Comparison of ENCODE assay signal across 1 cellular context in genomic region chr6:34696189-34696738, GRCh38.
TF ChIP-seq lines count a peak whose summit lies in the region.

No MANE protein-coding gene starts in this region.

TF ChIP-seq in HepG2, 621 proteins besides CTCF, POLR2A, EP300 and RAD21 (continued from another document and continues in another):
- TF ChIP-seq ZNF687 (CRISPR knock-in tag; IDR thresholded peaks at IDR 0.05) (peak; percentile 85), ELF1 (CRISPR knock-in tag; IDR thresholded peaks at IDR 0.05) (peak; percentile 39; the same call in 1 of the 2 replicates), XRCC5 (optimal IDR thresholded peaks at IDR 0.05; ENCODE audit: low read length) (peak; percentile 10), TIGD3 (CRISPR knock-in tag; IDR thresholded peaks at IDR 0.05; ENCODE audit: borderline replicate concordance) (no peak), SOX6 (IDR thresholded peaks at IDR 0.05) (no peak), SOX6 (CRISPR knock-in tag; IDR thresholded peaks at IDR 0.05) (no peak; the same call in 1 of the 2 replicates), MEIS2 (CRISPR knock-in tag; IDR thresholded peaks at IDR 0.05) (peak; percentile 19; the same call in 1 of the 2 replicates), ZNF703 (CRISPR knock-in tag; IDR thresholded peaks at IDR 0.05; ENCODE audit: borderline replicate concordance) (no peak), HDAC1 (CRISPR knock-in tag; IDR thresholded peaks at IDR 0.05) (peak; percentile 44), ZSCAN30 (CRISPR knock-in tag; IDR thresholded peaks at IDR 0.05) (peak; percentile 90), ZNF550 (CRISPR knock-in tag; IDR thresholded peaks at IDR 0.05; ENCODE audit: borderline replicate concordance) (0 out of 2 replicates have a peak, but pooled peaks have one; percentile 18), ZFP41 (CRISPR knock-in tag; IDR thresholded peaks at IDR 0.05; ENCODE audit: borderline replicate concordance) (0 out of 2 replicates have a peak, but pooled peaks have one; percentile 30), ZNF609 (CRISPR knock-in tag; IDR thresholded peaks at IDR 0.05; ENCODE audit: borderline replicate concordance) (no peak), ZNF737 (CRISPR knock-in tag; IDR thresholded peaks at IDR 0.05; ENCODE audit: borderline replicate concordance) (0 out of 2 replicates have a peak, but pooled peaks have one; percentile 81), ZNF766 (CRISPR knock-in tag; IDR thresholded peaks at IDR 0.05; ENCODE audit: borderline replicate concordance) (no peak), KDM4B (CRISPR knock-in tag; IDR thresholded peaks at IDR 0.05) (no peak), HOXA5 (CRISPR knock-in tag; IDR thresholded peaks at IDR 0.05) (peak; percentile 93), NFKB2 (CRISPR knock-in tag; IDR thresholded peaks at IDR 0.05; ENCODE audit: borderline replicate concordance) (peak; percentile 29; the same call in 1 of the 2 replicates), ZNF432 (CRISPR knock-in tag; IDR thresholded peaks at IDR 0.05; ENCODE audit: borderline replicate concordance) (no peak), ZNF101 (CRISPR knock-in tag; IDR thresholded peaks at IDR 0.05; ENCODE audit: borderline replicate concordance, low read depth) (no peak), CEBPB (IDR thresholded peaks at IDR 0.05; ENCODE audit: borderline replicate concordance, low read depth, low read length) (no peak), MBD4 (IDR thresholded peaks at IDR 0.05; ENCODE audit: borderline replicate concordance, low read length) (no peak), ZHX1 (CRISPR knock-in tag; IDR thresholded peaks at IDR 0.05; ENCODE audit: low read depth) (no peak), ZNF121 (CRISPR knock-in tag; IDR thresholded peaks at IDR 0.05) (0 out of 2 replicates have a peak, but pooled peaks have one; percentile 22), ZNF777 (CRISPR knock-in tag; IDR thresholded peaks at IDR 0.05) (peak; percentile 86), SP4 (CRISPR knock-in tag; IDR thresholded peaks at IDR 0.05) (no peak), CCDC6 (CRISPR knock-in tag; IDR thresholded peaks at IDR 0.05) (peak; percentile 59; the same call in 1 of the 2 replicates), ZBED4 (CRISPR knock-in tag; IDR thresholded peaks at IDR 0.05; ENCODE audit: borderline replicate concordance) (peak; percentile 17; the same call in 1 of the 2 replicates), RNF219 (CRISPR knock-in tag; IDR thresholded peaks at IDR 0.05) (no peak), NFE2L2 (IDR thresholded peaks at IDR 0.05; ENCODE audit: low read length) (no peak)
- TF ChIP-seq, protein P1, sequence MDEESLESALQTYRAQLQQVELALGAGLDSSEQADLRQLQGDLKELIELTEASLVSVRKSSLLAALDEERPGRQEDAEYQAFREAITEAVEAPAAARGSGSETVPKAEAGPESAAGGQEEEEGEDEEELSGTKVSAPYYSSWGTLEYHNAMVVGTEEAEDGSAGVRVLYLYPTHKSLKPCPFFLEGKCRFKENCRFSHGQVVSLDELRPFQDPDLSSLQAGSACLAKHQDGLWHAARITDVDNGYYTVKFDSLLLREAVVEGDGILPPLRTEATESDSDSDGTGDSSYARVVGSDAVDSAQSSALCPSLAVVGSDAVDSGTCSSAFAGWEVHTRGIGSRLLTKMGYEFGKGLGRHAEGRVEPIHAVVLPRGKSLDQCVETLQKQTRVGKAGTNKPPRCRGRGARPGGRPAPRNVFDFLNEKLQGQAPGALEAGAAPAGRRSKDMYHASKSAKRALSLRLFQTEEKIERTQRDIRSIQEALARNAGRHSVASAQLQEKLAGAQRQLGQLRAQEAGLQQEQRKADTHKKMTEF (CRISPR knock-in tag; IDR thresholded peaks at IDR 0.05), result peak; percentile 31; the same call in 1 of the 2 replicates
- TF ChIP-seq, protein P2, sequence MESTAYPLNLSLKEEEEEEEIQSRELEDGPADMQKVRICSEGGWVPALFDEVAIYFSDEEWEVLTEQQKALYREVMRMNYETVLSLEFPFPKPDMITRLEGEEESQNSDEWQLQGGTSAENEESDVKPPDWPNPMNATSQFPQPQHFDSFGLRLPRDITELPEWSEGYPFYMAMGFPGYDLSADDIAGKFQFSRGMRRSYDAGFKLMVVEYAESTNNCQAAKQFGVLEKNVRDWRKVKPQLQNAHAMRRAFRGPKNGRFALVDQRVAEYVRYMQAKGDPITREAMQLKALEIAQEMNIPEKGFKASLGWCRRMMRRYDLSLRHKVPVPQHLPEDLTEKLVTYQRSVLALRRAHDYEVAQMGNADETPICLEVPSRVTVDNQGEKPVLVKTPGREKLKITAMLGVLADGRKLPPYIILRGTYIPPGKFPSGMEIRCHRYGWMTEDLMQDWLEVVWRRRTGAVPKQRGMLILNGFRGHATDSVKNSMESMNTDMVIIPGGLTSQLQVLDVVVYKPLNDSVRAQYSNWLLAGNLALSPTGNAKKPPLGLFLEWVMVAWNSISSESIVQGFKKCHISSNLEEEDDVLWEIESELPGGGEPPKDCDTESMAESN (CRISPR knock-in tag; conservative IDR thresholded peaks at IDR 0.05), result 0 out of 2 replicates have a peak, but pooled peaks have one; percentile 50
